Comparison of ENCODE assay signal across 9 cellular contexts in genomic region chr19:3047307-3048189, GRCh38. TPM values are rescaled to one million over a fixed set of nuclear protein-coding genes. Genes with fewer than 3 reads are reported as not detected.
DNase-seq lines count a peak whose midpoint lies in the region; ATAC-seq and TF ChIP-seq lines count a peak whose summit lies in the region.
"Had no signal": no experiment of that assay in that cellular context is flagged by ENCODE, and none has a peak within 500 bp of the region (broad histone marks: within the 10 kb centered on the region; RNA-seq: fewer than 3 reads in every experiment).

No MANE protein-coding gene starts in this region.

- H3K27me3 Mint-ChIP-seq in naive thymus-derived CD4-positive, alpha-beta T cell, result peaks cover 0 to 17% (median 0%) of the 10 kb centered on the region in 5 donors

- H3K36me3 ChIP-seq in esophagus (ENCODE audit: control insufficient read depth in 2 of 2, insufficient read depth in 2 of 2, low read length in 1 of 2), result no peaks in the 10 kb centered on the region
- H3K36me3 ChIP-seq in naive thymus-derived CD4-positive, alpha-beta T cell (ENCODE audit: control insufficient read depth in 2 of 3, insufficient read depth in 3 of 3, low read length in 3 of 3), result no peaks in the 10 kb centered on the region
- H3K36me3 ChIP-seq in thoracic aorta, result no peaks in the 10 kb centered on the region

- H3K27ac ChIP-seq in esophagus (ENCODE audit: low read depth in 2 of 2, low read length in 1 of 2) (peak overlapping the region; percentile 66 to 79), thoracic aorta (peak overlapping the region in 1 of 2 donors; percentile 17)
- H3K27ac ChIP-seq in naive thymus-derived CD4-positive, alpha-beta T cell (ENCODE audit: low read depth, low read length), result peak overlapping the region; percentile 66
- H3K27ac ChIP-seq: epithelial cell of prostate had no signal

- ATAC-seq in naive thymus-derived CD4-positive, alpha-beta T cell, result peak; percentile 93
- ATAC-seq in thoracic aorta (ENCODE audit: insufficient number of reproducible peaks, low FRiP score, low read depth), result no peak
- ATAC-seq in GM19463 (IDR thresholded peaks at IDR 0.05; ENCODE audit: unreplicated experiment), result no peak

- POLR2A ChIA-PET in naive thymus-derived CD4-positive, alpha-beta T cell (lab: Charles Lee), result interaction anchor here (0.6 to 10.3 kb wide), 3 partner anchors 11 to 1209 kb away, joined by 3 to 167 read pairs (median 43); partner anchors contain the start of gene TLE5

- CTCF ChIA-PET in naive thymus-derived CD4-positive, alpha-beta T cell (lab: Charles Lee), result no interaction called here

- H3K36me3 Mint-ChIP-seq in naive thymus-derived CD4-positive, alpha-beta T cell, result peaks cover 0 to 3% (median 0%) of the 10 kb centered on the region in 5 donors

- H3K4me1 ChIP-seq in esophagus (ENCODE audit: control insufficient read depth in 2 of 2, insufficient read depth in 2 of 2, low read length in 1 of 2), result peaks cover 0 to 6% of the 10 kb centered on the region in 2 donors
- H3K4me1 ChIP-seq in naive thymus-derived CD4-positive, alpha-beta T cell (ENCODE audit: control insufficient read depth in 2 of 2, insufficient read depth in 2 of 2, low read length in 2 of 2), result peaks cover 4 to 7% of the 10 kb centered on the region in 2 donors
- H3K4me1 ChIP-seq in thoracic aorta (ENCODE audit: control insufficient read depth in 1 of 2, low read depth in 2 of 2), result peaks cover 4 to 12% of the 10 kb centered on the region in 2 donors

- no peaks in the 10 kb centered on the region for H3K9me3 Mint-ChIP-seq in naive thymus-derived CD4-positive, alpha-beta T cell

- peak overlapping the region; percentile 41 to 99 (median 98) for H3K27ac Mint-ChIP-seq in naive thymus-derived CD4-positive, alpha-beta T cell

- intact Hi-C loops in naive thymus-derived CD4-positive, alpha-beta T cell (cut with micrococcal nuclease), result loop anchor here in 1 of 2 donors (1.0 kb wide), 2 partner anchors 12 to 14 kb away; no protein-coding TSS in a partner anchor

- H3K4me1 Mint-ChIP-seq in naive thymus-derived CD4-positive, alpha-beta T cell, result peaks cover 11 to 46% (median 35%) of the 10 kb centered on the region in 7 donors

- no peaks in the 10 kb centered on the region for H3K9me3 ChIP-seq in esophagus (ENCODE audit: control insufficient read depth in 2 of 2, insufficient read depth in 1 of 2, low read depth in 1 of 2, low read length in 1 of 2)
- H3K9me3 ChIP-seq in naive thymus-derived CD4-positive, alpha-beta T cell (ENCODE audit: control insufficient read depth in 2 of 3, low read length in 3 of 3), result no peaks in the 10 kb centered on the region
- H3K9me3 ChIP-seq in thoracic aorta, result no peaks in the 10 kb centered on the region

- H3K27me3 ChIP-seq in esophagus (ENCODE audit: control insufficient read depth in 1 of 2, insufficient read depth in 2 of 2, low read length in 2 of 2) (no peaks in the 10 kb centered on the region), thoracic aorta (replicated peaks; ENCODE audit: insufficient read depth) (no peaks in the 10 kb centered on the region)
- H3K27me3 ChIP-seq in naive thymus-derived CD4-positive, alpha-beta T cell (ENCODE audit: control insufficient read depth in 2 of 2, insufficient read depth in 2 of 2, low read length in 2 of 2), result no peaks in the 10 kb centered on the region

- peak; percentile 26 for DNase-seq in SKM-1 treated with dmso at 0.1 percent for 144 hours (lab: John Stamatoyannopoulos, UW; ENCODE audit: unreplicated experiment)
- DNase-seq in SKM-1 (lab: John Stamatoyannopoulos, UW; ENCODE audit: unreplicated experiment), result no peak
- peak; percentile 89 for DNase-seq in NCI-H748 (lab: John Stamatoyannopoulos, UW; ENCODE audit: unreplicated experiment)
- DNase-seq in activated T-cell treated with anti-CD3 and anti-CD28 coated beads for 24 hours (ENCODE audit: low read depth), result peak; percentile 55
- peak; percentile 46 to 85 (median 80) for DNase-seq in naive thymus-derived CD4-positive, alpha-beta T cell
- DNase-seq in thoracic aorta (ENCODE audit: low spot score), result peak; percentile 41

- TF ChIP-seq CTCF in thoracic aorta (IDR thresholded peaks at IDR 0.05), result no peak

- peak overlapping the region in 1 of 2 donors; percentile 40 for H3K4me3 ChIP-seq in esophagus (ENCODE audit: low read depth in 1 of 2, low read length in 2 of 2)
- peak overlapping the region; percentile 51 for H3K4me3 ChIP-seq in naive thymus-derived CD4-positive, alpha-beta T cell (ENCODE audit: low read length)
- H3K4me3 ChIP-seq in thoracic aorta, result peak overlapping the region; percentile 66

- peak overlapping the region; percentile 87 to 100 (median 96) for H3K4me3 Mint-ChIP-seq in naive thymus-derived CD4-positive, alpha-beta T cell

- WGBS in esophagus, 2 donors, result 6 to 10% methylated on average over 40 to 44 of the region's 44 CpGs

RNA-seq across cellular contexts. Expression of gene TLE5, which starts 14.7 kb away (rescaled TPM):
- polyA plus RNA-seq in esophagus, result 100 to 1,000 TPM; 356 to 578 TPM
- 1,000 to 10,000 TPM in 2 of 5 experiments, 100 to 1,000 TPM in 3; 658 to 1,102 (median 755) TPM for total RNA-seq in naive thymus-derived CD4-positive, alpha-beta T cell
- polyA plus RNA-seq in naive thymus-derived CD4-positive, alpha-beta T cell, result 100 to 1,000 TPM; 643 to 982 TPM
- 100 to 1,000 TPM; 346 to 448 TPM for total RNA-seq in thoracic aorta

RNA-seq across cellular contexts. Expression of gene TLE2, which starts 18.5 kb away (rescaled TPM):
- 10 to 100 TPM; 10.1 to 16.0 TPM for polyA plus RNA-seq in esophagus
- 10 to 100 TPM in 4 of 5 experiments, 1 to 10 TPM in 1; 1.1 to 33.6 (median 19.9) TPM for total RNA-seq in naive thymus-derived CD4-positive, alpha-beta T cell
- 10 to 100 TPM; 10.8 to 13.1 TPM for polyA plus RNA-seq in naive thymus-derived CD4-positive, alpha-beta T cell
- 100 to 1,000 TPM in 1 of 2 donors, 10 to 100 TPM in 1; 46.7 to 154 TPM for total RNA-seq in thoracic aorta

RNA-seq across cellular contexts. Expression of gene GNA11, which starts 46.6 kb away (rescaled TPM):
- polyA plus RNA-seq in esophagus, result 10 to 100 TPM; 18.5 to 20.0 TPM
- total RNA-seq in naive thymus-derived CD4-positive, alpha-beta T cell, result 10 to 100 TPM in 1 of 5 experiments, 1 to 10 TPM in 4; 1.2 to 11.2 (median 7.2) TPM
- 1 to 10 TPM in 1 of 2 donors, under 1 TPM in 1; 0.92 to 1.3 TPM for polyA plus RNA-seq in naive thymus-derived CD4-positive, alpha-beta T cell
- total RNA-seq in thoracic aorta, result 100 to 1,000 TPM in 1 of 2 donors, 10 to 100 TPM in 1; 68.3 to 143 TPM

Comparison
In these comparisons a context has a peak if more than half of its experiments do, and no peak if none do; other contexts are left out.
1. RNA of gene GNA11, which starts 46.6 kb away (total RNA-seq): 68.3 to 143 TPM in thoracic aorta; 1.2 to 11.2 TPM in naive thymus-derived CD4-positive, alpha-beta T cell; every median in the first group is over 4 times any median in the second.